8 cellular contexts compared by ENCODE assay signal in the genomic region with DNA sequence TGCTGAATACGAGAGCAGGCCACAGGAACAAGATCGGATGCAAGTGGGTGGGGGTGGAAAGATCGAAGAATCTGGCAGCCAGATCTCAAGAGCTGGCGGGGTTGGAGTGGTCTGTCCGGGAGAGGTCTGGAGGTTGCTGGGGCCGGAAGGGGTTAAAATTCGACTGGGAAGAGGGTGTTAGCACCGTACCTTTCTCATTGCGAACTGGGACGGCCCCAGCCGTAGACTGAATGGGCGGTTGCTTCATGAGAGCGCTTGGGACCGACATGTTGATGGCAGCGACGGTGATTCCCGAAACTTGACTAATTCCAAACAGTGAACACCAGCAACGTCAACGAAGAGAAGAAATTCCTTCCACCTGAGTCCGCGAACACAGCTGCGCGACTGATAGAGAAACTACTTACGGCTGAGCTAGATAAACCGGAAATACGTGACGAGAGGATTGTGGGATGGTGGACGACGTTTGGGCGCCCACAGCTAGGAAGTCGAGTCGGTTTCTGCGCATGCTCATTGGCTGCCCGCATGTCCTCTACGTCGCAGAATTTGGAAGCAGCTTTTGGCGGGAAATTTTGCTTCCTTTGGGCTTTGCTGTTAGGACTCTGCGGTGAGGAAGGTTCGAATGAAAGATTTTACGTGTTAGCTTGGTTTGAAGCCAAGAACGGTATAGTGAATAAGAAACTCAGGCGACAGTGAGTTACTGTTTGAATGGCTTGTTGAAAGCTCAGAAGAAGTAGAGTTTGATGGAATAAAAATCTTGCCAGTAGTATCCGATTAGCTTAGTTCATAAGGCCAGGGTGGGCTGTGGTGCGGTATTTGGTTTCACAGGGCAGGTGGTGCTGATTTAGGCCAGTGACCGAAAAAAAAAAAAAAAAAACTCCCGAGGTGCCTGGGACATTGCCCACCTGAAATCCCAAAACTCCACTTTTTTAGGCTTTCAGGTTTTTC. TPM values are rescaled to one million over a fixed set of nuclear protein-coding genes. Genes with fewer than 3 reads are reported as not detected.
DNase-seq lines count a peak whose midpoint lies in the region; ATAC-seq, FAIRE-seq and TF ChIP-seq lines count a peak whose summit lies in the region.

MFAP1 (minus strand) TSS at position 389 of the 945 bp plus-strand sequence; CDS start at position 268, 121 bp downstream.

- H3K27me3 Mint-ChIP-seq in HFFc6 (ENCODE audit: insufficient read depth) = no peaks in the 10 kb centered on the region; the same call in none of the 2 replicates
- no peaks in the 10 kb centered on the region for H3K27me3 Mint-ChIP-seq in activated naive CD4-positive, alpha-beta T cell treated with anti-CD3 and anti-CD28 coated beads, Interleukin-2, amount 10 ng/mL, durations not matched to agents 7 days and 5 days

- peak; percentile 95 for ATAC-seq in gastroesophageal sphincter

- H3K27ac ChIP-seq in SK-N-MC (peak within 1 kb of the TSS; percentile 79), gastroesophageal sphincter (peak within 1 kb of the TSS; percentile 93 to 99 (median 93)), neutrophil (peak within 1 kb of the TSS; percentile 93), substantia nigra (ENCODE audit: low read depth, low read length, poor library complexity, severe bottlenecking) (peak within 1 kb of the TSS; percentile 50)

- TF ChIP-seq CTCF in HFFc6 (IDR thresholded peaks at IDR 0.05) = no peak
- no peak for TF ChIP-seq CTCF in NB4 (IDR thresholded peaks at IDR 0.05; ENCODE audit: low read depth, low read length)
- no peak for TF ChIP-seq CTCF in gastroesophageal sphincter (IDR thresholded peaks at IDR 0.05)
- peak; percentile 14 for TF ChIP-seq CTCF in neutrophil (IDR thresholded peaks at IDR 0.05)

- H3K9me3 Mint-ChIP-seq in HFFc6 = peaks cover 4% of the 10 kb centered on the region
- H3K9me3 Mint-ChIP-seq in activated naive CD4-positive, alpha-beta T cell treated with anti-CD3 and anti-CD28 coated beads, Interleukin-2, amount 10 ng/mL, durations not matched to agents 7 days and 5 days = no peaks in the 10 kb centered on the region

- H3K36me3 ChIP-seq in SK-N-MC (ENCODE audit: insufficient read depth, low read length) = peaks cover 34% of the 10 kb centered on the region
- peaks cover 0 to 7% of the 10 kb centered on the region in 2 donors for H3K36me3 ChIP-seq in gastroesophageal sphincter
- H3K36me3 ChIP-seq in neutrophil = no peaks in the 10 kb centered on the region

- TF ChIP-seq POLR2A in NB4 (IDR thresholded peaks at IDR 0.05; ENCODE audit: extremely low read depth, insufficient read length) (peak; percentile 97), gastroesophageal sphincter (IDR thresholded peaks at IDR 0.05) (peak; percentile 82 to 84)

- H3K27me3 ChIP-seq in gastroesophageal sphincter = no peaks in the 10 kb centered on the region
- H3K27me3 ChIP-seq in neutrophil = no peaks in the 10 kb centered on the region

- H3K4me1 ChIP-seq in gastroesophageal sphincter (peaks cover 4 to 73% (median 18%) of the 10 kb centered on the region in 3 donors), neutrophil (ENCODE audit: control insufficient read depth in 1 of 2, insufficient read depth in 1 of 2, low read depth in 1 of 2, low read length in 1 of 2) (peaks cover 22 to 32% of the 10 kb centered on the region in 2 experiments)

- H3K9me3 ChIP-seq in SK-N-MC (ENCODE audit: low read depth, low read length) (no peaks in the 10 kb centered on the region), gastroesophageal sphincter (no peaks in the 10 kb centered on the region), neutrophil (no peaks in the 10 kb centered on the region)

- WGBS in gastroesophageal sphincter (ENCODE audit: low coverage in 1 of 2), 2 donors = 15 to 54% methylated on average over 7 to 30 of the region's 46 CpGs

- peak within 1 kb of the TSS; percentile 96 for H3K4me3 Mint-ChIP-seq in HFFc6
- peak within 1 kb of the TSS; percentile 85 for H3K4me3 Mint-ChIP-seq in activated naive CD4-positive, alpha-beta T cell treated with anti-CD3 and anti-CD28 coated beads, Interleukin-2, amount 10 ng/mL, durations not matched to agents 7 days and 5 days

- H3K9ac ChIP-seq in SK-N-MC (ENCODE audit: insufficient read length) = peak within 1 kb of the TSS; percentile 91

- peak within 1 kb of the TSS; percentile 94 for H3K4me3 ChIP-seq in NB4 (ENCODE audit: low read depth, low read length)
- H3K4me3 ChIP-seq in SK-N-MC = peak within 1 kb of the TSS; percentile 88
- H3K4me3 ChIP-seq in gastroesophageal sphincter = peak within 1 kb of the TSS; percentile 80 to 100
- peak within 1 kb of the TSS; percentile 73 to 79 for H3K4me3 ChIP-seq in neutrophil (ENCODE audit: low read depth in 1 of 2, low read length in 1 of 2)

- DNase-seq in HFFc6 = peak; percentile 95
- DNase-seq in NB4 (ENCODE audit: low read depth) = peak; percentile 97
- peak; percentile 93 for DNase-seq in SK-N-MC (ENCODE audit: low read depth, low spot score)
- DNase-seq in activated naive CD4-positive, alpha-beta T cell treated with anti-CD3 and anti-CD28 coated beads, Interleukin-2, amount 10 ng/mL, durations not matched to agents 7 days and 5 days = peak; percentile 95
- peak; percentile 52 to 95 (median 87) for DNase-seq in substantia nigra (lab: John Stamatoyannopoulos, UW)

- H3K4me1 Mint-ChIP-seq in HFFc6 (ENCODE audit: low read depth) = peaks cover 43% of the 10 kb centered on the region
- peaks cover 69% of the 10 kb centered on the region for H3K4me1 Mint-ChIP-seq in activated naive CD4-positive, alpha-beta T cell treated with anti-CD3 and anti-CD28 coated beads, Interleukin-2, amount 10 ng/mL, durations not matched to agents 7 days and 5 days

- peak; percentile 98 for FAIRE-seq in G401.6 (lab: Jason Lieb, UNC)

- CTCF ChIA-PET in activated naive CD4-positive, alpha-beta T cell treated with anti-CD3 and anti-CD28 coated beads, Interleukin-2, amount 10 ng/mL, durations not matched to agents 7 days and 5 days (lab: Charles Lee) = interaction anchor here (1.3 kb wide), 1 partner anchor 48 kb away, joined by 5 read pairs; the partner anchor contains the start of gene ELL3

- TF ChIP-seq EP300 in gastroesophageal sphincter (IDR thresholded peaks at IDR 0.05) = no peak

- peaks cover 14% of the 10 kb centered on the region for H3K36me3 Mint-ChIP-seq in HFFc6 (ENCODE audit: low read depth)
- H3K36me3 Mint-ChIP-seq in activated naive CD4-positive, alpha-beta T cell treated with anti-CD3 and anti-CD28 coated beads, Interleukin-2, amount 10 ng/mL, durations not matched to agents 7 days and 5 days = peaks cover 31% of the 10 kb centered on the region

- peak within 1 kb of the TSS; percentile 98 for H3K27ac Mint-ChIP-seq in HFFc6
- H3K27ac Mint-ChIP-seq in activated naive CD4-positive, alpha-beta T cell treated with anti-CD3 and anti-CD28 coated beads, Interleukin-2, amount 10 ng/mL, durations not matched to agents 7 days and 5 days = peak within 1 kb of the TSS; percentile 92

RNA-seq across cellular contexts. Expression of gene MFAP1, which starts in this region (rescaled TPM):
- total RNA-seq in HFFc6 (2021; fragmentation: NEBNext Ultra II Directional; extraction: Animal tissue kit (Norgen Biotek cat#: 25700)) = 10 to 100 TPM; 25.3 to 30.4 (median 27.3) TPM
- 10 to 100 TPM; 16.5 to 27.2 (median 19.7) TPM for total RNA-seq in gastroesophageal sphincter

Comparison
In these comparisons a context has a peak if more than half of its experiments do, and no peak if none do; other contexts are left out.
1. Peak in every context shown above with its lines: DNase-seq, ATAC-seq, H3K4me3 ChIP-seq and H3K27ac ChIP-seq.